ENCODE assay signal across 32 cellular contexts in genomic region chr12:40505327-40505726, GRCh38.
"Had no signal": no experiment of that assay in that cellular context is flagged by ENCODE, and none has a peak within 500 bp of the region (broad histone marks: within the 10 kb centered on the region; RNA-seq: fewer than 3 reads in every experiment).

No MANE protein-coding gene starts in this region.

- H3K36me3 ChIP-seq: brain microvascular endothelial cell, esophagus muscularis mucosa, gastrocnemius medialis, heart left ventricle, WERI-Rb-1 had no signal

- H3K27ac ChIP-seq: brain microvascular endothelial cell, esophagus muscularis mucosa, foreskin keratinocyte, gastrocnemius medialis, heart left ventricle, hepatocyte, WERI-Rb-1 had no signal

- H3K9me3 ChIP-seq: esophagus muscularis mucosa, gastrocnemius medialis, heart left ventricle had no signal

- DNase-seq: activated B cell treated with CpG ODN at 0.5 μM for 24 hours; activated CD4-positive, alpha-beta T cell treated with anti-CD3 and anti-CD28 coated beads for 48 hours; activated CD4-positive, alpha-beta T cell treated with anti-CD3 and anti-CD28 coated beads, Interleukin-2, amount 50 U/mL, for 1 hour; activated CD4-positive, alpha-beta T cell treated with anti-CD3 and anti-CD28 coated beads, Interleukin-2, amount 50 U/mL, for 48 hours; activated CD8-positive, alpha-beta memory T cell treated with anti-CD3 and anti-CD28 coated beads for 24 hours; activated CD8-positive, alpha-beta T cell treated with anti-CD3 and anti-CD28 coated beads for 36 hours; activated effector memory CD4-positive, alpha-beta T cell treated with Interleukin-2 at 50 U/mL for 16 hours; activated gamma-delta T cell treated with Interleukin-2 at 50 U/mL for 16 hours; activated naive CD4-positive, alpha-beta T cell treated with anti-CD3 and anti-CD28 coated beads, Interleukin-2, amount 50 U/mL, for 16 hours; activated naive CD4-positive, alpha-beta T cell treated with Interleukin-2 at 50 U/mL for 16 hours; activated T-cell treated with anti-CD3 and anti-CD28 coated beads, Interleukin-2, amount 50 U/mL, for 4 hours; amniotic stem cell; anterior cingulate cortex; brain microvascular endothelial cell; caudate nucleus; cortex of kidney; dermis blood vessel endothelial cell; effector CD4-positive, alpha-beta T cell; effector memory CD8-positive, alpha-beta T cell; erythroblast; foreskin keratinocyte; gastrocnemius medialis; glutamatergic neuron; heart left ventricle; T1000; WERI-Rb-1 had no signal

- H3K79me2 ChIP-seq: hepatocyte had no signal

- ATAC-seq: activated CD4-positive, CD25-positive, alpha-beta regulatory T cell treated with anti-CD3 and anti-CD28 coated beads, Interleukin-2, amount 50 U/mL, for 24 hours; activated CD8-positive, alpha-beta T cell treated with anti-CD3 and anti-CD28 coated beads for 36 hours; activated T-cell treated with anti-CD3 and anti-CD28 coated beads, Interleukin-2, amount 50 U/mL, for 4 hours; activated T-helper 17 cell treated with anti-CD3 and anti-CD28 coated beads, Interleukin-2, amount 50 U/mL, for 72 hours; effector memory CD8-positive, alpha-beta T cell; foreskin keratinocyte; gastrocnemius medialis; heart left ventricle had no signal

- H3K4me1 ChIP-seq: esophagus muscularis mucosa, foreskin keratinocyte, gastrocnemius medialis, heart left ventricle had no signal

- H3K4me2 ChIP-seq: hepatocyte had no signal

- H3K27me3 ChIP-seq: brain microvascular endothelial cell, esophagus muscularis mucosa, foreskin keratinocyte, gastrocnemius medialis, heart left ventricle, hepatocyte had no signal

- H3K4me3 ChIP-seq: esophagus muscularis mucosa, gastrocnemius medialis, heart left ventricle, hepatocyte had no signal

- H2AFZ ChIP-seq: hepatocyte had no signal

- FAIRE-seq: astrocyte, colon had no signal
